8 cellular contexts compared by ENCODE assay signal in the genomic region with DNA sequence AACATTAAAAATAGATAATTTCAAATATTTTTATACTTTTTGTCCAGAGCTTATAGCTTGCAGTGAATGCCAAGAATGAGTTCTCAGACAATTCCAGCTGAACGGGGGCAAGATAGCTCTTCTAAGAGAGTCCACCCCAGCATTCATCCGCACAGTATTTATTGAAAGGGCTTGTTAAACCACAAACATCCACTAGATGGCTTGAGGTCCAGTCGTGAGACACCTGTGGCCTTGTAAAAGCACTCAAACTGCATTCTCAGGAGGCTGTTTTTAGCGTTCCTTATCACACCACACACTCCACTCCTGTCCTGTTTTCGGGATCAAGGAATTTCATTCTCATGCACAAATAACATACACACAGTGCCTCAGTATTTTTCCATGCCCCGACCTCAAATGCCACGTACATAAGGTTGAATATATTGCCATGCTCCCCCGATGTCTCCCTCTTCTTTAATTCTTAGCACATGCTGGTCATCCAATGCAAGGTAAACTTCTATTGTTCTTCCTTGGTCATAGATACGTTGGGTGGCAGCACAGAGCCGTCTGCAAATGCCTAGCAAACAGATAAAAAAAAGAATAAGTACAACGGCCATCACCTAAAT. TPM values are rescaled to one million over a fixed set of nuclear protein-coding genes. Genes with fewer than 3 reads are reported as not detected.
DNase-seq lines count a peak whose midpoint lies in the region; ATAC-seq, FAIRE-seq and TF ChIP-seq lines count a peak whose summit lies in the region.

No MANE protein-coding gene starts in this region.

- H3K9ac ChIP-seq in HepG2 (ENCODE audit: insufficient read depth, low read depth, low read length), result no peak overlapping the region

- POLR2A ChIA-PET in HepG2 (lab: Yijun Ruan, JAX), result no interaction called here
- POLR2A ChIA-PET in activated CD4-positive, alpha-beta memory T cell treated with anti-CD3 and anti-CD28 coated beads, Interleukin-2, amount 10 ng/mL, durations not matched to agents 7 days and 5 days (lab: Charles Lee), result no interaction called here

- H3K36me3 ChIP-seq in body of pancreas (replicated peaks in 1 of 2; ENCODE audit: insufficient read depth in 1 of 2, low read depth in 2 of 2) (peaks cover 0 to 13% of the 10 kb centered on the region in 2 donors), HepG2 (replicated peaks in 1 of 2; ENCODE audit: control insufficient read depth in 1 of 2, insufficient read depth in 2 of 2, low read length in 2 of 2) (peaks cover 15 to 84% of the 10 kb centered on the region in 2 experiments)

- BruUV-seq in HepG2 (replicated peaks; lab: Mats Ljungman, UMichigan), result no TSS peak

- no peak overlapping the region for H3K4me3 Mint-ChIP-seq in activated CD4-positive, alpha-beta memory T cell treated with anti-CD3 and anti-CD28 coated beads, Interleukin-2, amount 10 ng/mL, durations not matched to agents 7 days and 5 days

- H4K20me1 ChIP-seq in HepG2 (ENCODE audit: insufficient read depth, low read length), result no peaks in the 10 kb centered on the region

- H3K27ac ChIP-seq in body of pancreas (no peak overlapping the region), HepG2 (ENCODE audit: extremely low read length, insufficient read depth, low read length) (no peak overlapping the region)

- H3K36me3 Mint-ChIP-seq in activated CD4-positive, alpha-beta memory T cell treated with anti-CD3 and anti-CD28 coated beads, Interleukin-2, amount 10 ng/mL, durations not matched to agents 7 days and 5 days (ENCODE audit: low read depth), result peaks cover 34% of the 10 kb centered on the region

- H3K4me2 ChIP-seq in HepG2 (ENCODE audit: low read depth, low read length), result no peak overlapping the region

- H3K9me3 Mint-ChIP-seq in activated CD4-positive, alpha-beta memory T cell treated with anti-CD3 and anti-CD28 coated beads, Interleukin-2, amount 10 ng/mL, durations not matched to agents 7 days and 5 days, result no peaks in the 10 kb centered on the region

- H3K27me3 ChIP-seq in body of pancreas, result no peaks in the 10 kb centered on the region
- no peaks in the 10 kb centered on the region for H3K27me3 ChIP-seq in HepG2 (ENCODE audit: control insufficient read depth in 1 of 2, insufficient read depth in 2 of 2, low read length in 2 of 2)

- no peaks in the 10 kb centered on the region for H3K4me1 ChIP-seq in body of pancreas
- H3K4me1 ChIP-seq in HepG2 (ENCODE audit: insufficient read depth, low read length), result 0 out of 2 replicates have a peak, but pooled peaks cover 7% of the 10 kb centered on the region

- H3K27ac Mint-ChIP-seq in activated CD4-positive, alpha-beta memory T cell treated with anti-CD3 and anti-CD28 coated beads, Interleukin-2, amount 10 ng/mL, durations not matched to agents 7 days and 5 days, result no peak overlapping the region

- intact Hi-C loops in body of pancreas (cut with DNase I) (no loop called here), HepG2 (cut with micrococcal nuclease; ENCODE audit: unreplicated experiment) (loop anchor here (1.0 to 10.0 kb wide), 3 partner anchors 119 to 579 kb away; no protein-coding TSS in a partner anchor)

- 0 out of 2 replicates have a peak, but pooled peaks have one; percentile 27 for TF ChIP-seq RAD21 in HepG2 (CRISPR knock-in tag; IDR thresholded peaks at IDR 0.05)

- no peaks in the 10 kb centered on the region for H3K79me2 ChIP-seq in HepG2 (ENCODE audit: insufficient read depth, low read length)

- TF ChIP-seq CTCF in body of pancreas (IDR thresholded peaks at IDR 0.05) (peak; percentile 26 to 62 (median 57)), HepG2 (CRISPR knock-in tag; IDR thresholded peaks at IDR 0.05) (peak; percentile 75)

- in situ Hi-C loops in ACHN (cut with HindIII; ENCODE audit: low pct_ligation_motif_present, low pct_unique_long_range_greater_than_20kb, low sequenced_read_pairs) (no loop called here), HepG2 (cut with HindIII; ENCODE audit: extremely low pct_ligation_motif_present, low pct_unique_long_range_greater_than_20kb) (no loop called here)

- 40 to 41% methylated on average over 11 of the region's 11 CpGs for WGBS in body of pancreas, 2 donors
- 77% methylated on average over 11 of the region's 11 CpGs for WGBS in HepG2 (ENCODE audit: low lambda C conversion rate)

- peak; percentile 66 for DNase-seq in ACHN
- peak; percentile 44 for DNase-seq in NCI-H1694 (lab: John Stamatoyannopoulos, UW)
- peak in 3 of 4 donors; percentile 26 to 31 (median 28) for DNase-seq in body of pancreas
- DNase-seq in HepG2 (ENCODE audit: low spot score), result peak; percentile 62
- DNase-seq in activated CD4-positive, alpha-beta memory T cell treated with anti-CD3 and anti-CD28 coated beads, Interleukin-2, amount 10 ng/mL, durations not matched to agents 7 days and 5 days, result no peak
- DNase-seq in cortex of kidney (lab: John Stamatoyannopoulos, UW), result no peak

- no peaks in the 10 kb centered on the region for H3K9me3 ChIP-seq in body of pancreas
- no peaks in the 10 kb centered on the region for H3K9me3 ChIP-seq in HepG2 (ENCODE audit: low read length)

- peaks cover 7% of the 10 kb centered on the region for H3K4me1 Mint-ChIP-seq in activated CD4-positive, alpha-beta memory T cell treated with anti-CD3 and anti-CD28 coated beads, Interleukin-2, amount 10 ng/mL, durations not matched to agents 7 days and 5 days

- no peak overlapping the region for H3K4me3 ChIP-seq in body of pancreas
- no peak overlapping the region for H3K4me3 ChIP-seq in HepG2 (replicated peaks in 1 of 3; ENCODE audit: insufficient read depth in 1 of 3, low read depth in 2 of 3, low read length in 3 of 3)

- H2AFZ ChIP-seq in HepG2 (ENCODE audit: low read length), result no peak overlapping the region

- peak; percentile 92 for FAIRE-seq in HepG2 (lab: Jason Lieb, UNC)

- ATAC-seq in GM18519 (IDR thresholded peaks at IDR 0.05; ENCODE audit: low FRiP score, unreplicated experiment) (peak; percentile 60), body of pancreas (peak; percentile 50), HepG2 (peak; percentile 84), HG03439 (IDR thresholded peaks at IDR 0.05; ENCODE audit: unreplicated experiment) (no peak)

- CTCF ChIA-PET in HepG2 (lab: Yijun Ruan, JAX; ENCODE audit: low intra/inter-chr PET ratio, low total read pairs), result interaction anchor here (1.7 kb wide), 1 partner anchor 216 kb away, joined by 15 read pairs; no protein-coding TSS in a partner anchor
- CTCF ChIA-PET in activated CD4-positive, alpha-beta memory T cell treated with anti-CD3 and anti-CD28 coated beads, Interleukin-2, amount 10 ng/mL, durations not matched to agents 7 days and 5 days (lab: Charles Lee), result interaction anchor here (0.9 to 1.2 kb wide), 4 partner anchors 24 to 217 kb away, joined by 3 to 5 read pairs (median 4); no protein-coding TSS in a partner anchor

- H3K27me3 Mint-ChIP-seq in activated CD4-positive, alpha-beta memory T cell treated with anti-CD3 and anti-CD28 coated beads, Interleukin-2, amount 10 ng/mL, durations not matched to agents 7 days and 5 days, result no peaks in the 10 kb centered on the region

- TF ChIP-seq EP300 in HepG2 (IDR thresholded peaks at IDR 0.05; ENCODE audit: low read depth in 2 of 2, low read length in 2 of 2) (no peak), HepG2 (CRISPR knock-in tag; IDR thresholded peaks at IDR 0.05; ENCODE audit: borderline replicate concordance) (no peak)

- TF ChIP-seq POLR2A in body of pancreas (IDR thresholded peaks at IDR 0.05), result no peak
- no peak for TF ChIP-seq POLR2A in HepG2 (IDR thresholded peaks at IDR 0.05; ENCODE audit: insufficient read depth in 1 of 2, low read depth in 2 of 2, low read length in 2 of 2)

TF ChIP-seq in HepG2, 621 proteins besides CTCF, POLR2A, EP300 and RAD21 (continues in another document):
- TF ChIP-seq GLMP (CRISPR knock-in tag; IDR thresholded peaks at IDR 0.05; ENCODE audit: borderline replicate concordance) (no peak), ZNF121 (CRISPR knock-in tag; IDR thresholded peaks at IDR 0.05) (no peak), LCORL (IDR thresholded peaks at IDR 0.05) (no peak), LCORL (CRISPR knock-in tag; IDR thresholded peaks at IDR 0.05) (no peak), SOX5 (CRISPR knock-in tag; IDR thresholded peaks at IDR 0.05; ENCODE audit: borderline replicate concordance) (no peak)

RNA-seq across cellular contexts. Expression of gene DNAJC10, which starts 47.4 kb away (rescaled TPM):
- 10 to 100 TPM; 51.6 to 86.0 TPM for total RNA-seq in body of pancreas
- 178 and 190 TPM in 2 replicates for total RNA-seq in HepG2 (2016; rRNA removed; fragmentation: Illumina TruSeq; extraction: Trizol)
- 20.2 and 22.6 TPM in 2 replicates for total RNA-seq in HepG2 (2016; cell fraction: cytosol; rRNA removed; fragmentation: Illumina TruSeq; extraction: Trizol; ENCODE audit: low read depth)
- total RNA-seq in HepG2 (2016; cell fraction: insoluble cytoplasmic fraction; rRNA removed; fragmentation: Illumina TruSeq; extraction: Trizol), result 187 and 195 TPM in 2 replicates
- total RNA-seq in HepG2 (2016; cell fraction: membrane; rRNA removed; fragmentation: Illumina TruSeq; extraction: Trizol), result 118 and 122 TPM in 2 replicates
- total RNA-seq in HepG2 (2016; cell fraction: nucleus; rRNA removed; fragmentation: Illumina TruSeq; extraction: Trizol), result 194 and 207 TPM in 2 replicates
- polyA plus RNA-seq in HepG2 (2011; rRNA removed), result 40.1 and 44.1 TPM in 2 replicates
- polyA plus RNA-seq in HepG2 (2011; cell fraction: cytosol; rRNA removed), result 14.0 and 24.2 TPM in 2 replicates
- polyA plus RNA-seq in HepG2 (2011; cell fraction: nucleus; rRNA removed), result 43.5 and 66.4 TPM in 2 replicates
- polyA plus RNA-seq in HepG2 (2012), result 68.3 and 73.4 TPM in 2 replicates
- polyA plus RNA-seq in HepG2 (2016; cell fraction: cytosol; fragmentation: Illumina TruSeq; extraction: Trizol; ENCODE audit: low read depth), result 17.2 and 23.7 TPM in 2 replicates
- 90.6 and 103 TPM in 2 replicates for polyA plus RNA-seq in HepG2 (2016; cell fraction: insoluble cytoplasmic fraction; fragmentation: Illumina TruSeq; extraction: Trizol; ENCODE audit: low read depth)
- 49.0 and 50.6 TPM in 2 replicates for polyA plus RNA-seq in HepG2 (2016; cell fraction: membrane; fragmentation: Illumina TruSeq; extraction: Trizol; ENCODE audit: low read depth)
- polyA plus RNA-seq in HepG2 (2016; cell fraction: nucleus; fragmentation: Illumina TruSeq; extraction: Trizol; ENCODE audit: insufficient read depth, low read depth), result 135 and 139 TPM in 2 replicates
- polyA minus RNA-seq in HepG2 (2011; rRNA and poly(A)+ RNA removed; ENCODE audit: low replicate concordance), result 16.0 and 24.1 TPM in 2 replicates
- 45.0 and 49.4 TPM in 2 replicates for polyA minus RNA-seq in HepG2 (2011; cell fraction: cytosol; rRNA and poly(A)+ RNA removed)
- polyA minus RNA-seq in HepG2 (2011; cell fraction: nucleus; rRNA and poly(A)+ RNA removed), result 71.5 and 98.2 TPM in 2 replicates
- total RNA-seq in activated CD4-positive, alpha-beta memory T cell treated with anti-CD3 and anti-CD28 coated beads, Interleukin-2, amount 10 ng/mL, durations not matched to agents 7 days and 5 days, result 10 to 100 TPM; 50.2 to 56.8 TPM

Comparison
In these comparisons a context has a peak if more than half of its experiments do, and no peak if none do; other contexts are left out.
1. DNase-seq: peak in ACHN (single experiment), NCI-H1694 (single experiment), body of pancreas (3 of 4) and HepG2 (single experiment); none in activated CD4-positive, alpha-beta memory T cell treated with anti-CD3 and anti-CD28 coated beads, Interleukin-2, amount 10 ng/mL, durations not matched to agents 7 days and 5 days (single experiment) and cortex of kidney (single experiment).